Comparison of ENCODE assay signal across 8 cellular contexts in genomic region chr6:158816329-158816728, GRCh38. TPM values are rescaled to one million over a fixed set of nuclear protein-coding genes. Genes with fewer than 3 reads are reported as not detected.
DNase-seq lines count a peak whose midpoint lies in the region; ATAC-seq, FAIRE-seq and TF ChIP-seq lines count a peak whose summit lies in the region.

No MANE protein-coding gene starts in this region.

- peaks cover 73% of the 10 kb centered on the region for H3K79me2 ChIP-seq in OCI-LY7 (ENCODE audit: insufficient read depth, low read depth, low read length)

- peaks cover 42% of the 10 kb centered on the region for H4K20me1 ChIP-seq in OCI-LY7 (ENCODE audit: insufficient read depth, low read length)

- ATAC-seq in activated CD4-positive, alpha-beta T cell treated with anti-CD3 and anti-CD28 coated beads for 36 hours = peak; percentile 32
- no peak for ATAC-seq in HG03460 (IDR thresholded peaks at IDR 0.05; ENCODE audit: unreplicated experiment)

- no peak for TF ChIP-seq POLR2A in H54 (IDR thresholded peaks at IDR 0.05; ENCODE audit: low read depth, low read length)

- H3K36me3 Mint-ChIP-seq in activated CD4-positive, alpha-beta T cell treated with anti-CD3 and anti-CD28 coated beads for 36 hours (ENCODE audit: low read depth) = peaks cover 68% of the 10 kb centered on the region

- peaks cover 59% of the 10 kb centered on the region for H3K4me1 Mint-ChIP-seq in activated CD4-positive, alpha-beta T cell treated with anti-CD3 and anti-CD28 coated beads for 36 hours

- H3K36me3 ChIP-seq in OCI-LY7 (ENCODE audit: insufficient read depth, low read length) = peaks cover 68% of the 10 kb centered on the region

- H3K4me2 ChIP-seq in OCI-LY7 (ENCODE audit: low read length) = peak overlapping the region; percentile 98

- POLR2A ChIA-PET in activated CD4-positive, alpha-beta T cell treated with anti-CD3 and anti-CD28 coated beads for 36 hours (lab: Charles Lee) = interaction anchor here (0.6 to 1.1 kb wide), 4 partner anchors 15 to 167 kb away, joined by 3 to 9 read pairs (median 6); partner anchors contain the start of gene SYTL3
- POLR2A ChIA-PET in OCI-LY7 (lab: Charles Lee) = interaction anchor here (0.8 kb wide), 2 partner anchors 10 to 52 kb away, joined by 3 to 5 read pairs; no protein-coding TSS in a partner anchor

- no peak for FAIRE-seq in H54 (lab: Jason Lieb, UNC)

- TF ChIP-seq CTCF in OCI-LY7 (conservative IDR thresholded peaks at IDR 0.05; ENCODE audit: low read length) (no peak), epithelial cell of esophagus (IDR thresholded peaks at IDR 0.05; ENCODE audit: insufficient read depth, low read depth, low read length, missing control alignments) (no peak)

- peak overlapping the region; percentile 89 for H3K27ac Mint-ChIP-seq in activated CD4-positive, alpha-beta T cell treated with anti-CD3 and anti-CD28 coated beads for 36 hours

- H3K9me2 ChIP-seq in OCI-LY7 (ENCODE audit: insufficient read depth, low read length) = no peaks in the 10 kb centered on the region

- no TSS peak for BruUV-seq in OCI-LY7 (replicated peaks; lab: Mats Ljungman, UMichigan)

- peaks cover 56% of the 10 kb centered on the region for H3K4me1 ChIP-seq in OCI-LY7 (ENCODE audit: insufficient read depth, low read length, poor library complexity, severe bottlenecking)

- peak overlapping the region; percentile 93 for H3K4me3 Mint-ChIP-seq in activated CD4-positive, alpha-beta T cell treated with anti-CD3 and anti-CD28 coated beads for 36 hours

- intact Hi-C loops in activated CD4-positive, alpha-beta T cell treated with anti-CD3 and anti-CD28 coated beads for 36 hours (cut with DNase I, micrococcal nuclease) = loop anchor here (1.0 to 5.0 kb wide), 5 partner anchors 14 to 971 kb away; partner anchors contain the start of gene TCP1 (in 1 of the 2)
- intact Hi-C loops in OCI-LY7 (cut with micrococcal nuclease; ENCODE audit: unreplicated experiment) = loop anchor here (5.0 kb wide), 1 partner anchor 311 kb away; no protein-coding TSS in a partner anchor

- H3K9me3 Mint-ChIP-seq in activated CD4-positive, alpha-beta T cell treated with anti-CD3 and anti-CD28 coated beads for 36 hours (ENCODE audit: low read depth) = peaks cover 4% of the 10 kb centered on the region

- H2AFZ ChIP-seq in OCI-LY7 (ENCODE audit: low read length) = no peak overlapping the region

- no peaks in the 10 kb centered on the region for H3K27me3 Mint-ChIP-seq in activated CD4-positive, alpha-beta T cell treated with anti-CD3 and anti-CD28 coated beads for 36 hours

- no peaks in the 10 kb centered on the region; the same call in 1 of the 2 replicates for H3K9me3 ChIP-seq in OCI-LY7 (ENCODE audit: low read length)

- peak overlapping the region; percentile 100 for H3K27ac ChIP-seq in OCI-LY7 (ENCODE audit: low read depth, low read length, poor library complexity, severe bottlenecking)

- CTCF ChIA-PET in activated CD4-positive, alpha-beta T cell treated with anti-CD3 and anti-CD28 coated beads for 36 hours (lab: Charles Lee) = interaction anchor here (0.5 to 2.1 kb wide), 3 partner anchors 23 to 125 kb away, joined by 3 to 9 read pairs (median 4); no protein-coding TSS in a partner anchor
- CTCF ChIA-PET in OCI-LY7 (lab: Charles Lee; ENCODE audit: unreplicated experiment) = no interaction called here

- peak; percentile 53 for DNase-seq in activated CD4-positive, alpha-beta T cell treated with anti-CD3 and anti-CD28 coated beads for 36 hours
- DNase-seq in activated CD4-positive, alpha-beta T cell treated with anti-CD3 and anti-CD28 coated beads for 4 hours = no peak
- peak; percentile 55 for DNase-seq in OCI-LY7 (ENCODE audit: low spot score)
- DNase-seq in epithelial cell of esophagus (ENCODE audit: low read depth) = peak; percentile 74
- peak; percentile 73 for DNase-seq in renal cortical epithelial cell (ENCODE audit: low read depth)
- DNase-seq in globus pallidus (ENCODE audit: low spot score) = no peak
- DNase-seq in H54 (ENCODE audit: insufficient read length, low spot score) = no peak

- H3K4me3 ChIP-seq in OCI-LY7 (ENCODE audit: low read depth, low read length, poor library complexity, severe bottlenecking) (peak overlapping the region; percentile 87), epithelial cell of esophagus (ENCODE audit: low read length) (peak overlapping the region; percentile 86)

RNA-seq across cellular contexts. Expression of gene EZR, which starts 2.8 kb away (rescaled TPM):
- 100 to 1,000 TPM; 197 to 203 TPM for total RNA-seq in activated CD4-positive, alpha-beta T cell treated with anti-CD3 and anti-CD28 coated beads for 36 hours
- 268 and 360 TPM in 2 replicates for total RNA-seq in OCI-LY7 (2014; rRNA removed; shearing (Covaris generic))
- total RNA-seq in OCI-LY7 (2022) = 415 and 440 TPM in 2 replicates
- 307 and 456 TPM in 2 replicates for total RNA-seq in renal cortical epithelial cell

Comparison
In these comparisons a context has a peak if more than half of its experiments do, and no peak if none do; other contexts are left out.
1. DNase-seq: peak in activated CD4-positive, alpha-beta T cell treated with anti-CD3 and anti-CD28 coated beads for 36 hours (single experiment), OCI-LY7 (single experiment), epithelial cell of esophagus (single experiment) and renal cortical epithelial cell (single experiment); none in activated CD4-positive, alpha-beta T cell treated with anti-CD3 and anti-CD28 coated beads for 4 hours (0 of 2), globus pallidus (single experiment) and H54 (single experiment).